In the genomic region with DNA sequence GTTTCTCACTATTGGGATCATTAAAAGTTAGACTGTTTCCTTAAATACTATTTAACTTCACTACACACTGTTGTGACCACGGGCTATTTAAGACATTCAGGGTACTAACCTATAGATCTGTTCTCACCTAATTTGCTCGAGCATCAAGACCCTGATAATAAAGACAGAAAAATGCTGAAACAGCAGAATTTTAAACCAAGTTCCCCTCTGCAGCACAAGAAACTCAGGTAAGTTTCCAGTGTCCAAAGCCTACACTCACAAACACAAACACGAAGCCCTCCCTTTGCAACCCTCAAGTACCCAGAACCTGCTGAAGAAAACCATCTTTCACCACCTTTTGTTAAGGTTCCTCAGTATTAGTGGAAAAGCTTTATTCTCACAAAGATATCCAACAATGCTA, we compare ENCODE assay signal across 9 cellular contexts. TPM values are rescaled to one million over a fixed set of nuclear protein-coding genes. Genes with fewer than 3 reads are reported as not detected.
A peak's percentile ranks its signal among the peaks of the same experiment; 100 is the strongest.
DNase-seq lines count a peak whose midpoint lies in the region; FAIRE-seq and TF ChIP-seq lines count a peak whose summit lies in the region.
"Had no signal": no experiment of that assay in that cellular context is flagged by ENCODE, and none has a peak within 500 bp of the region (broad histone marks: within the 10 kb centered on the region; RNA-seq: fewer than 3 reads in every experiment).

No MANE protein-coding gene starts in this region.

- H3K27ac Mint-ChIP-seq in H9 = peak overlapping the region; percentile 14 to 87 (median 83); a peak in 5 of 7 replicates

- no peak overlapping the region for H2BK15ac ChIP-seq in H9 (ENCODE audit: low read depth, low read length)

- peaks cover 6% of the 10 kb centered on the region; the same call in 1 of the 2 replicates for H3K4me1 ChIP-seq in H9 (ENCODE audit: insufficient read depth, low read length)
- peaks cover 14% of the 10 kb centered on the region for H3K4me1 ChIP-seq in fibroblast of lung (ENCODE audit: control insufficient read depth, extremely low read depth, insufficient read depth, low read length)
- peaks cover 41 to 64% (median 61%) of the 10 kb centered on the region in 3 donors for H3K4me1 ChIP-seq in skeletal muscle tissue (ENCODE audit: control insufficient read depth in 3 of 3, insufficient read depth in 3 of 3, low read length in 3 of 3)

- no peak overlapping the region for H2BK12ac ChIP-seq in H9 (ENCODE audit: insufficient read length, low read depth, low read length)

- H3K27me3 ChIP-seq in H9 (ENCODE audit: insufficient read depth, low read length) (no peaks in the 10 kb centered on the region), fibroblast of lung (ENCODE audit: control insufficient read depth, insufficient read depth, low read length) (no peaks in the 10 kb centered on the region), skeletal muscle tissue (ENCODE audit: control insufficient read depth in 3 of 3, insufficient read depth in 3 of 3, low read length in 3 of 3) (no peaks in the 10 kb centered on the region)

- H3K18ac ChIP-seq in H9 (ENCODE audit: insufficient read length, low read depth, low read length) = no peak overlapping the region

- no peak overlapping the region for H3T11ph ChIP-seq in H9 (ENCODE audit: low read length)

- H3K14ac ChIP-seq in H9 (ENCODE audit: insufficient read depth, low read length) = no peak overlapping the region

- H3K23ac ChIP-seq in H9 (ENCODE audit: insufficient read length, low read depth, low read length) = no peak overlapping the region

- peaks cover 38 to 66% (median 58%) of the 10 kb centered on the region in 3 experiments for H3K36me3 Mint-ChIP-seq in H9 (ENCODE audit: insufficient read depth in 1 of 3, low read depth in 3 of 3)

- peaks cover 67 to 73% of the 10 kb centered on the region in 2 experiments for H3K4me1 Mint-ChIP-seq in H9

- no peak overlapping the region for H4K91ac ChIP-seq in H9 (ENCODE audit: insufficient read length, low read depth, low read length)

- no CpG with 5 or more reads among the region's 3 CpGs for WGBS in H9 (ENCODE audit: extremely low coverage, insufficient read length, low lambda C conversion rate)

- no peaks in the 10 kb centered on the region for H3K79me1 ChIP-seq in H9 (ENCODE audit: insufficient read depth, low read depth, low read length, poor library complexity, severe bottlenecking)

- no peak overlapping the region for H2BK20ac ChIP-seq in H9 (ENCODE audit: low read depth, low read length, poor library complexity, severe bottlenecking)

- DNase-seq in H9 (no peak), SK-N-MC (ENCODE audit: low read depth, low spot score) (no peak), fibroblast of lung (ENCODE audit: low read depth in 2 of 2) (no peak), dedifferentiated amniotic fluid mesenchymal stem cell (ENCODE audit: extremely low spot score) (no peak), D721Med (ENCODE audit: insufficient read length, low spot score) (no peak), NCI-H1436 treated with DMSO at 0.1 percent for 48 hours (lab: John Stamatoyannopoulos, UW) (no peak)
- DNase-seq: NCI-H1417 treated with DMSO at 0.1 percent for 48 hours; stimulated activated CD4-positive, alpha-beta T cell treated with anti-CD3 and anti-CD28 coated beads, Interleukin-1b, Interleukin-23, amount 100 ng/mL, for 48 hours had no signal

- no peak overlapping the region for H2BK5ac ChIP-seq in H9 (ENCODE audit: insufficient read length, low read length)

- peaks cover 0 to 5% of the 10 kb centered on the region in 2 experiments; a peak in 1 of 5 replicates for H3K9me3 Mint-ChIP-seq in H9

- H2AFZ ChIP-seq in H9 (ENCODE audit: low read length) = no peak overlapping the region
- no peak overlapping the region for H2AFZ ChIP-seq in fibroblast of lung (ENCODE audit: low read length)

- peak overlapping the region; percentile 83 to 84 for H3K4me3 Mint-ChIP-seq in H9

- no peak overlapping the region for H2BK120ac ChIP-seq in H9 (ENCODE audit: low read depth, low read length, poor library complexity, severe bottlenecking)

- H3K23me2 ChIP-seq in H9 (ENCODE audit: insufficient read length, low read depth, low read length, poor library complexity, severe bottlenecking) = peaks cover 18% of the 10 kb centered on the region

- H3K9me3 ChIP-seq in H9 (ENCODE audit: control insufficient read depth, low read depth, low read length) (no peaks in the 10 kb centered on the region), SK-N-MC (ENCODE audit: low read depth, low read length) (no peaks in the 10 kb centered on the region), fibroblast of lung (ENCODE audit: control insufficient read depth, insufficient read depth, low read depth, low read length) (no peaks in the 10 kb centered on the region), skeletal muscle tissue (ENCODE audit: control insufficient read depth in 3 of 3, low read length in 3 of 3) (no peaks in the 10 kb centered on the region)

- peaks cover 84% of the 10 kb centered on the region for H3K79me2 ChIP-seq in H9 (ENCODE audit: insufficient read depth, low read length)
- peaks cover 89% of the 10 kb centered on the region for H3K79me2 ChIP-seq in fibroblast of lung (ENCODE audit: control insufficient read depth, insufficient read depth, low read length)

- no peak for FAIRE-seq in D721Med (lab: Jason Lieb, UNC)

- peak overlapping the region; percentile 96 for H3K4me2 ChIP-seq in H9 (ENCODE audit: insufficient read depth, insufficient read length, low read length)
- H3K4me2 ChIP-seq in fibroblast of lung (ENCODE audit: extremely low read depth, insufficient read depth, low read length) = peak overlapping the region; percentile 97

- no peak overlapping the region for H3K4ac ChIP-seq in H9 (ENCODE audit: low read depth, low read length)

- 0 out of 2 replicates have a peak, but pooled peaks cover 1% of the 10 kb centered on the region for H3K27me3 Mint-ChIP-seq in H9 (ENCODE audit: low read depth)

- no peak overlapping the region for H3K56ac ChIP-seq in H9 (ENCODE audit: insufficient read length, low read depth, low read length)

- H3K9ac ChIP-seq in H9 (ENCODE audit: extremely low read depth, insufficient read length, low read length) (peak overlapping the region; percentile 11), SK-N-MC (ENCODE audit: insufficient read length) (peak overlapping the region; percentile 93), fibroblast of lung (ENCODE audit: insufficient read depth, low read length) (no peak overlapping the region), skeletal muscle tissue (ENCODE audit: low read depth in 1 of 3, low read length in 3 of 3) (no peak overlapping the region)

- H3K4me3 ChIP-seq in SK-N-MC (peak overlapping the region; percentile 80), fibroblast of lung (replicated peaks in 1 of 4; ENCODE audit: control extremely low read depth in 1 of 4, insufficient read depth in 1 of 4, low read depth in 3 of 4, low read length in 4 of 4) (peak overlapping the region in 2 of 4 experiments; percentile 95 to 98), skeletal muscle tissue (ENCODE audit: low read length in 3 of 3) (no peak overlapping the region)

- H2AK5ac ChIP-seq in H9 (ENCODE audit: insufficient read length, low read length) = no peak overlapping the region

- H3K36me3 ChIP-seq in SK-N-MC (ENCODE audit: insufficient read depth, low read length) = peaks cover 74% of the 10 kb centered on the region
- H3K36me3 ChIP-seq in fibroblast of lung (ENCODE audit: control insufficient read depth, insufficient read depth, low read length) = no peaks in the 10 kb centered on the region
- H3K36me3 ChIP-seq in skeletal muscle tissue (ENCODE audit: control insufficient read depth in 3 of 3, insufficient read depth in 3 of 3, low read length in 3 of 3) = peaks cover 0 to 3% (median 0%) of the 10 kb centered on the region in 3 donors

- TF ChIP-seq CTCF in H9 (conservative IDR thresholded peaks at IDR 0.05) = no peak
- no peak for TF ChIP-seq CTCF in fibroblast of lung (conservative IDR thresholded peaks at IDR 0.05 in 1 of 2, IDR thresholded peaks at IDR 0.05 in 1 of 2; ENCODE audit: low read depth in 1 of 2, low read length in 2 of 2)
- no peak for TF ChIP-seq CTCF in D721Med (IDR thresholded peaks at IDR 0.05; ENCODE audit: insufficient read depth, missing control alignments)

- no peak overlapping the region for H4K5ac ChIP-seq in H9 (ENCODE audit: insufficient read length, low read depth, low read length)

- H3K27ac ChIP-seq in H9 (ENCODE audit: insufficient read length, low read depth, low read length) (no peak overlapping the region), SK-N-MC (peak overlapping the region; percentile 99), fibroblast of lung (ENCODE audit: insufficient read depth, low read length) (no peak overlapping the region), skeletal muscle tissue (ENCODE audit: low read depth, low read length) (peak overlapping the region; percentile 71)

- H4K20me1 ChIP-seq in H9 (ENCODE audit: control insufficient read depth, insufficient read depth, insufficient read length) = no peaks in the 10 kb centered on the region
- no peaks in the 10 kb centered on the region for H4K20me1 ChIP-seq in fibroblast of lung (ENCODE audit: control insufficient read depth, extremely low read depth, insufficient read depth, low read length)

- H4K8ac ChIP-seq in H9 (replicated peaks; ENCODE audit: insufficient read length, low read depth, low read length) = no peak overlapping the region

RNA-seq across cellular contexts. Expression of gene SNX5, which starts 4.0 kb away (rescaled TPM):
- total RNA-seq in H9 (2021) = 179 and 194 TPM in 2 replicates
- 122 and 127 TPM in 2 replicates for total RNA-seq in fibroblast of lung
- polyA plus RNA-seq in fibroblast of lung = 73.5 and 76.7 TPM in 2 replicates
- 67.1 and 74.4 TPM in 2 replicates for polyA plus RNA-seq in fibroblast of lung (2012)
- 28.0 and 31.7 TPM in 2 replicates for polyA minus RNA-seq in fibroblast of lung (ENCODE audit: low replicate concordance)
- total RNA-seq in skeletal muscle tissue = 95.0 TPM

RNA-seq across cellular contexts. Expression of gene MGME1, which starts 4.2 kb away (rescaled TPM):
- 47.7 and 48.9 TPM in 2 replicates for total RNA-seq in H9 (2021)
- 5.4 and 11.9 TPM in 2 replicates for total RNA-seq in fibroblast of lung
- 11.5 and 11.7 TPM in 2 replicates for polyA plus RNA-seq in fibroblast of lung
- 9.5 and 11.8 TPM in 2 replicates for polyA plus RNA-seq in fibroblast of lung (2012)
- 2.3 TPM in 1 of 2 replicates, not detected in the other for polyA minus RNA-seq in fibroblast of lung (ENCODE audit: low replicate concordance)
- total RNA-seq in skeletal muscle tissue = 6.8 TPM

Comparison
In these comparisons a context has a peak if more than half of its experiments do, and no peak if none do; other contexts are left out.
1. H3K27ac ChIP-seq: peak in SK-N-MC (single experiment) and skeletal muscle tissue (single experiment); none in H9 (single experiment) and fibroblast of lung (single experiment).
2. H3K9ac ChIP-seq: peak in H9 (single experiment) and SK-N-MC (single experiment); none in fibroblast of lung (single experiment) and skeletal muscle tissue (0 of 3).